Comparison of ENCODE assay signal across 11 cellular contexts in the genomic region with DNA sequence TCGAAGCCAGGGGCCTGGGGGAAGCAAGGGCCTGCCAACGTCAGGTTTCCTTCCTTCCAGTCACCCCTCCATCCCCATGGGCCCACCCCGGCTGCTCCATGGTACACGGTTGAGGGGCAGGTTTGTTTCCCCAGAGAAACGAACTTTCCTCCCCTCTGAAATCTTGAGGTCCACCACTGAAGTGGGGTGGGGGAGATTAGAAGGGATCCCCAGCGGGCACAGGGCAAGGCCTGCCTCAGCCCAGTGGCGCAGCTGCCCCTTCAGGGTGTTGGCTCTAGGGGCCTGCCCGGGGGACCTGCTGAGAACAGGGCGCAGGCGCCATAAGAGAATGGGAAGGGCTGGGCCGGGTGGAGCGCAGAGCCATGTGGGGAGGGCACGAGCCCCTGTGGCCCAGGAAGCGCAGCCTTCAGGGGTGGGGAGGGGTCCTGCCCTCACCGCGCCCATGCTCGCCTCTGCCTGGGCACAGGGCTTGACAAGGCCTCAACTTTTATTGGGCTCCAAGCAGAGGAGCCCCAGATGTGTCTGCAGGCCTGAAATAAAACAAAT. TPM values are rescaled to one million over a fixed set of nuclear protein-coding genes. Genes with fewer than 3 reads are reported as not detected.
DNase-seq lines count a peak whose midpoint lies in the region; ATAC-seq and TF ChIP-seq lines count a peak whose summit lies in the region.
"Had no signal": no experiment of that assay in that cellular context is flagged by ENCODE, and none has a peak within 500 bp of the region (broad histone marks: within the 10 kb centered on the region; RNA-seq: fewer than 3 reads in every experiment).

No MANE protein-coding gene starts in this region.

- TF ChIP-seq CTCF in GM13976 (IDR thresholded peaks at IDR 0.05; ENCODE audit: borderline replicate concordance, control extremely low read depth, extremely low read depth, insufficient read depth, missing control alignments) (no peak), colonic mucosa (IDR thresholded peaks at IDR 0.05) (no peak), brain microvascular endothelial cell (IDR thresholded peaks at IDR 0.05; ENCODE audit: low read depth, low read length, missing control alignments) (no peak)

- no peak overlapping the region for H2BK12ac ChIP-seq in mesenchymal stem cell (ENCODE audit: low read length in 2 of 2)

- H3K9ac ChIP-seq in colonic mucosa (ENCODE audit: low read depth in 2 of 2, low read length in 2 of 2) (peak overlapping the region in 1 of 2 donors; percentile 34), mesenchymal stem cell (ENCODE audit: low read length) (peak overlapping the region; percentile 11)

- 87% methylated on average over 17 of the region's 17 CpGs for WGBS in mesenchymal stem cell

- H3K4me3 ChIP-seq in colonic mucosa (no peak overlapping the region), mesenchymal stem cell (ENCODE audit: insufficient read depth in 1 of 2, low read depth in 1 of 2, low read length in 2 of 2) (no peak overlapping the region), brain microvascular endothelial cell (ENCODE audit: low read depth, low read length) (no peak overlapping the region)
- H3K4me3 ChIP-seq: body of pancreas had no signal

- H3K27ac ChIP-seq in colonic mucosa = peak overlapping the region; percentile 67
- H3K27ac ChIP-seq in mesenchymal stem cell (ENCODE audit: low read length, poor library complexity, severe bottlenecking) = no peak overlapping the region
- peak overlapping the region; percentile 49 for H3K27ac ChIP-seq in substantia nigra (ENCODE audit: low read depth, low read length, poor library complexity, severe bottlenecking)
- H3K27ac ChIP-seq in brain microvascular endothelial cell = no peak overlapping the region

- H3K18ac ChIP-seq in mesenchymal stem cell (ENCODE audit: low read depth in 1 of 2, low read length in 2 of 2) = no peak overlapping the region

- H3K79me1 ChIP-seq in mesenchymal stem cell (replicated peaks; ENCODE audit: low read length, poor library complexity, severe bottlenecking) = peaks cover 58% of the 10 kb centered on the region

- no peaks in the 10 kb centered on the region for H3K36me3 ChIP-seq in colonic mucosa
- H3K36me3 ChIP-seq in mesenchymal stem cell (ENCODE audit: control insufficient read depth in 1 of 2, insufficient read depth in 2 of 2, low read depth in 1 of 2, low read length in 2 of 2) = peaks cover 8 to 54% of the 10 kb centered on the region in 2 experiments
- peaks cover 5% of the 10 kb centered on the region for H3K36me3 ChIP-seq in brain microvascular endothelial cell (replicated peaks)

- H3K27me3 ChIP-seq in colonic mucosa (no peaks in the 10 kb centered on the region), mesenchymal stem cell (ENCODE audit: control insufficient read depth in 1 of 2, insufficient read depth in 1 of 2, low read length in 2 of 2) (no peaks in the 10 kb centered on the region), brain microvascular endothelial cell (replicated peaks) (no peaks in the 10 kb centered on the region)
- H3K27me3 ChIP-seq: body of pancreas had no signal

- no peak overlapping the region for H4K8ac ChIP-seq in mesenchymal stem cell (ENCODE audit: low read length)

- no peak overlapping the region for H2BK15ac ChIP-seq in mesenchymal stem cell (ENCODE audit: low read depth, poor library complexity, severe bottlenecking)

- intact Hi-C loops in colonic mucosa (cut with DNase I) = no loop called here

- H3K4me2 ChIP-seq in mesenchymal stem cell (ENCODE audit: low read length, poor library complexity, severe bottlenecking) = no peak overlapping the region

- in situ Hi-C loops in GM13976 (cut with MboI; ENCODE audit: low sequenced_read_pairs, unreplicated experiment) (no loop called here), brain microvascular endothelial cell (cut with HindIII; ENCODE audit: low pct_ligation_motif_present, low sequenced_read_pairs) (no loop called here)

- no peak overlapping the region for H2AFZ ChIP-seq in mesenchymal stem cell (ENCODE audit: low read depth, low read length)

- no peak overlapping the region for H2BK120ac ChIP-seq in mesenchymal stem cell (ENCODE audit: low read depth, low read length)

- no peak for ATAC-seq in GM19397 (IDR thresholded peaks at IDR 0.05; ENCODE audit: unreplicated experiment)

- no peak overlapping the region for H3K23ac ChIP-seq in mesenchymal stem cell (ENCODE audit: low read length in 2 of 2)

- DNase-seq in GM13976 (ENCODE audit: low spot score) (peak; percentile 28), colonic mucosa (no peak), mesenchymal stem cell (no peak), substantia nigra (lab: John Stamatoyannopoulos, UW) (peak in 1 of 49 donors; percentile 64), NCI-H446 treated with DMSO at 0.1 percent for 48 hours (lab: John Stamatoyannopoulos, UW) (no peak), brain microvascular endothelial cell (no peak)
- DNase-seq: activated CD4-positive, alpha-beta memory T cell treated with anti-CD3 and anti-CD28 coated beads, Interleukin-2, amount 10 ng/mL, durations not matched to agents 7 days and 5 days; CD4-positive, alpha-beta T cell; NCI-H1048 had no signal

- no peak overlapping the region for H2BK5ac ChIP-seq in mesenchymal stem cell (ENCODE audit: low read depth, low read length, poor library complexity, severe bottlenecking)

- H3K9me3 ChIP-seq in colonic mucosa (no peaks in the 10 kb centered on the region), mesenchymal stem cell (ENCODE audit: control insufficient read depth, low read length) (no peaks in the 10 kb centered on the region)
- H3K9me3 ChIP-seq: body of pancreas had no signal

- no peak overlapping the region for H4K91ac ChIP-seq in mesenchymal stem cell (ENCODE audit: low read length)

- H2AK5ac ChIP-seq in mesenchymal stem cell (ENCODE audit: low read length, severe bottlenecking) = no peak overlapping the region

- no peak overlapping the region for H3K4ac ChIP-seq in mesenchymal stem cell (ENCODE audit: low read depth in 1 of 2, low read length in 2 of 2)

- peaks cover 26% of the 10 kb centered on the region for H3K4me1 ChIP-seq in colonic mucosa
- peaks cover 52% of the 10 kb centered on the region for H3K4me1 ChIP-seq in mesenchymal stem cell (ENCODE audit: control insufficient read depth, insufficient read depth, low read depth, low read length)

- H3K14ac ChIP-seq in mesenchymal stem cell (ENCODE audit: low read length in 2 of 2) = no peak overlapping the region

RNA-seq across cellular contexts. Expression of gene CEBPG, which starts 16.1 kb away (rescaled TPM):
- total RNA-seq in colonic mucosa = 10 to 100 TPM; 62.1 to 72.3 TPM
- polyA plus RNA-seq in mesenchymal stem cell (2013, experiment 1 of 2) = 12.3 TPM
- 12.5 TPM for polyA plus RNA-seq in mesenchymal stem cell (2013, experiment 2 of 2)

Comparison
In these comparisons a context has a peak if more than half of its experiments do, and no peak if none do; other contexts are left out.
1. H3K27ac ChIP-seq: peak in colonic mucosa (single experiment) and substantia nigra (single experiment); none in mesenchymal stem cell (single experiment) and brain microvascular endothelial cell (single experiment).